Comparison of ENCODE assay signal across 21 cellular contexts in genomic region chr6:34057191-34057590, GRCh38.
"Had no signal": no experiment of that assay in that cellular context is flagged by ENCODE, and none has a peak within 500 bp of the region (broad histone marks: within the 10 kb centered on the region; RNA-seq: fewer than 3 reads in every experiment).

No MANE protein-coding gene starts in this region.

- H3K27ac ChIP-seq: adrenal gland had no signal

- H3K9me3 ChIP-seq: adrenal gland, MG63 had no signal

- H3K36me3 ChIP-seq: adrenal gland, MG63 had no signal

- H3K4me3 ChIP-seq: adrenal gland, MG63 had no signal

- H3K36me3 Mint-ChIP-seq: activated naive CD8-positive, alpha-beta T cell treated with anti-CD3 and anti-CD28 coated beads, Interleukin-2, amount 10 ng/mL, durations not matched to agents 7 days and 5 days had no signal

- H3K4me1 Mint-ChIP-seq: activated B cell treated with CpG ODN at 0.5 μM for 24 hours; activated naive CD8-positive, alpha-beta T cell treated with anti-CD3 and anti-CD28 coated beads, Interleukin-2, amount 10 ng/mL, durations not matched to agents 7 days and 5 days had no signal

- H3K27me3 ChIP-seq: MG63 had no signal

- ATAC-seq: PC-3 had no signal

- H3K27me3 Mint-ChIP-seq: activated CD8-positive, alpha-beta T cell treated with anti-CD3 and anti-CD28 coated beads for 36 hours had no signal

- H3K27ac Mint-ChIP-seq: activated B cell treated with CpG ODN at 0.5 μM for 24 hours; activated CD8-positive, alpha-beta T cell treated with anti-CD3 and anti-CD28 coated beads for 36 hours; activated naive CD8-positive, alpha-beta T cell treated with anti-CD3 and anti-CD28 coated beads, Interleukin-2, amount 10 ng/mL, durations not matched to agents 7 days and 5 days; activated T-cell treated with anti-CD3 and anti-CD28 coated beads, Interleukin-2, amount 50 U/mL, for 72 hours; activated T-helper 2 cell treated with anti-CD3 and anti-CD28 coated beads, Interferon-gamma antibody, Interleukin-2, Interleukin-4, amounts not matched to agents 10 μg/mL and 5 μg/mL and 100 μg/mL, durations not matched to agents 14 hours and 24 hours and 36 hours; T-helper 1 cell treated with Interleukin-12 subunit alpha and Interleukin-12 subunit beta and Interleukin-4 antibody, amounts not matched to agents 30 μg/mL and 1 μg/mL, for 36 hours had no signal

- H3K4me1 ChIP-seq: adrenal gland had no signal

- DNase-seq: activated B cell treated with CpG ODN at 0.5 μM for 24 hours; activated CD4-positive, alpha-beta T cell treated with anti-CD3 and anti-CD28 coated beads, Interleukin-2, amount 50 U/mL, for 1 hour; activated CD8-positive, alpha-beta memory T cell treated with anti-CD3 and anti-CD28 coated beads, Interleukin-2, amount 50 U/mL, for 4 hours; activated naive CD4-positive, alpha-beta T cell treated with anti-CD3 and anti-CD28 coated beads, Interleukin-2, amount 50 U/mL, for 16 hours; activated naive CD8-positive, alpha-beta T cell treated with anti-CD3 and anti-CD28 coated beads, Interleukin-2, amount 10 ng/mL, durations not matched to agents 7 days and 5 days; anterior cingulate cortex; cerebellar nuclear complex; MG63; MV-4-11; NCI-H1092 treated with DMSO at 0.1 percent for 48 hours; NCI-H1436; NCI-H1694 treated with DMSO at 0.1 percent for 48 hours; NCI-H2029 treated with DMSO at 0.1 percent for 48 hours; NCI-H524; PC-3; SHP77 treated with DMSO at 0.1 percent for 48 hours had no signal

- H3K9me3 Mint-ChIP-seq: activated B cell treated with CpG ODN at 0.5 μM for 24 hours; activated CD8-positive, alpha-beta T cell treated with anti-CD3 and anti-CD28 coated beads for 36 hours; activated naive CD8-positive, alpha-beta T cell treated with anti-CD3 and anti-CD28 coated beads, Interleukin-2, amount 10 ng/mL, durations not matched to agents 7 days and 5 days; activated T-cell treated with anti-CD3 and anti-CD28 coated beads, Interleukin-2, amount 50 U/mL, for 72 hours; activated T-helper 2 cell treated with anti-CD3 and anti-CD28 coated beads, Interferon-gamma antibody, Interleukin-2, Interleukin-4, amounts not matched to agents 10 μg/mL and 5 μg/mL and 100 μg/mL, durations not matched to agents 14 hours and 24 hours and 36 hours; T-helper 1 cell treated with Interleukin-12 subunit alpha and Interleukin-12 subunit beta and Interleukin-4 antibody, amounts not matched to agents 30 μg/mL and 1 μg/mL, for 36 hours had no signal

- H3K4me3 Mint-ChIP-seq: activated B cell treated with CpG ODN at 0.5 μM for 24 hours; activated CD8-positive, alpha-beta T cell treated with anti-CD3 and anti-CD28 coated beads for 36 hours; activated naive CD8-positive, alpha-beta T cell treated with anti-CD3 and anti-CD28 coated beads, Interleukin-2, amount 10 ng/mL, durations not matched to agents 7 days and 5 days; activated T-cell treated with anti-CD3 and anti-CD28 coated beads, Interleukin-2, amount 50 U/mL, for 72 hours; T-helper 1 cell treated with Interleukin-12 subunit alpha and Interleukin-12 subunit beta and Interleukin-4 antibody, amounts not matched to agents 30 μg/mL and 1 μg/mL, for 36 hours had no signal
